ENCODE assay signal across 1 cellular context in the genomic region with DNA sequence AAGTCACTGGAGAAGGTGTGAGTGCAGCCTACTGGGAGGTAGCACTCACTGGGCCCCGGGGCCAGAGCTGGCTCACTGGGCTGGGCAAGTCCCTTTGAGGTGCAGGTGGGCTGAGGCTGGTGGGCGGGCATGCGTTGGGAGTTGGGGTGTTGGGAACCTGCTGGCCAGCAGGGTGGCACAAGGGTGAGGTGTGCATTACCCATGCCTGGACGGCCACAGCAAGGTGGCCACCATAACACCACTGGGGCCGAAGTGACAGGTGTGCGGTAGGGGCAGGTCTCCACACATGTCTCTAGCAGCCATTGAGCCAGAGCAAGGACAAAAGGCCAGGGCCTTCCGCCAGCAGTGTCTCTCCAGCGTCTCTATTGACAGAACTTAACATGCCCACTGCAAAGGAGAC.
TF ChIP-seq lines count a peak whose summit lies in the region.

No MANE protein-coding gene starts in this region.

TF ChIP-seq in K562, 482 proteins besides CTCF, POLR2A, EP300 and RAD21:
- TF ChIP-seq CEBPB (tag; IDR thresholded peaks at IDR 0.05) (no peak), POLR2G (IDR thresholded peaks at IDR 0.05; ENCODE audit: low read depth, low read length) (peak; percentile 31; the same call in 1 of the 2 replicates), LCOR (CRISPR knock-in tag; IDR thresholded peaks at IDR 0.05) (no peak), ZNF224 (CRISPR knock-in tag; IDR thresholded peaks at IDR 0.05) (no peak)
